In the genomic region with DNA sequence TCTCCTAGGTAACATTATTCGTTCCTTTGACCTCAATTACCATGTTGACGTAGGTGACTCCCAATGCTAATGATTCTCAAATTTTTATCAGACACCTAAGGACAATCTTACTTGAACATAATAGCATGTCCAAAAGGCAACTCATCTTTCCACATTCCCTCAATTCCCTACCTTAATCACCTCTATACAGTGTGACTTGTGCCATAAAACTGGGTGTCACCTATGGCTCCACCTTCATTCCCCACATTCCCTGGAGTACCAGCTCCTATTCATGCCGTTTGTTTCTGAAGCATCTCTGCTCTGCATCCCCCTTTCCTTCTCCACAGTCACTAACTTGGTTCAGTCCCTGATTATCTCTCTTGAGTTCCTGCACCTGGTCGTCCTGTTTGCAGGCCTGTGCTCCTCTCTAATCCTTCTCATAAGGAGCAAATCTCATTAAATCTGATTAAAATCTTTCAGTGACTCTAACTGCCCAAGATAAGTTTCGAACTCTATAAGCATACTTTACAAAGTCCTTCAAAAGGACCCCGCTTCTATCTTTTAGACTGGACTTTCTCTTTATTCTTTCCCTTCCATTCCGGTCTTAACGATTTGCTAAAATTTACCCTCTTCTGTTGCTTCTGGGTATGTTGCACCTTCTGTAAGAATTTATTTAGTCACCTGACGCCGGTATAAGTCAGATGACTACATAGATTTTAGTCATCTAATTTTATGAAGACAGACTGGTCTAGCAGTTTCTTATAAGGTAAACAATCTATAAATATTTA, we compare ENCODE assay signal across 18 cellular contexts.
DNase-seq lines count a peak whose midpoint lies in the region; ATAC-seq and TF ChIP-seq lines count a peak whose summit lies in the region.
"Had no signal": no experiment of that assay in that cellular context is flagged by ENCODE, and none has a peak within 500 bp of the region (broad histone marks: within the 10 kb centered on the region; RNA-seq: fewer than 3 reads in every experiment).

No MANE protein-coding gene starts in this region.

- H3K27ac ChIP-seq in right cardiac atrium (ENCODE audit: low read length) (peak overlapping the region; percentile 39), coronary artery (no peak overlapping the region), muscle layer of duodenum (ENCODE audit: low read length) (peak overlapping the region; percentile 19)
- H3K27ac ChIP-seq: A549 had no signal

- WGBS in right cardiac atrium, result 85% methylated on average over 10 of the region's 10 CpGs

- H3K36me3 ChIP-seq in muscle layer of duodenum (ENCODE audit: control insufficient read depth in 1 of 2, insufficient read depth in 2 of 2, low read length in 2 of 2), result no peaks in the 10 kb centered on the region
- H3K36me3 ChIP-seq: tibial nerve had no signal

- H3K27me3 ChIP-seq in right cardiac atrium (ENCODE audit: control insufficient read depth, insufficient read depth) (no peaks in the 10 kb centered on the region), muscle layer of duodenum (ENCODE audit: low read depth, low read length) (no peaks in the 10 kb centered on the region)
- H3K27me3 ChIP-seq: tibial nerve had no signal

- no peak overlapping the region for H3K4me3 ChIP-seq in right cardiac atrium (ENCODE audit: low read length)
- peak overlapping the region; percentile 28 for H3K4me3 ChIP-seq in coronary artery
- H3K4me3 ChIP-seq in muscle layer of duodenum (ENCODE audit: low read depth in 1 of 2, low read length in 2 of 2), result peak overlapping the region in 1 of 2 donors; percentile 16
- H3K4me3 ChIP-seq: A549 had no signal

- no peaks in the 10 kb centered on the region for H3K9me3 ChIP-seq in right cardiac atrium (ENCODE audit: control insufficient read depth, low read length)
- no peaks in the 10 kb centered on the region for H3K9me3 ChIP-seq in muscle layer of duodenum (ENCODE audit: control insufficient read depth in 1 of 2, low read length in 2 of 2)
- H3K9me3 ChIP-seq: A549, tibial nerve had no signal

- ATAC-seq in right cardiac atrium (no peak), left cardiac atrium (no peak)
- ATAC-seq: A549; activated CD8-positive, alpha-beta T cell treated with anti-CD3 and anti-CD28 coated beads, Interleukin-2, amount 10 ng/mL, durations not matched to agents 7 days and 5 days had no signal

- H3K4me1 ChIP-seq in right cardiac atrium (ENCODE audit: control insufficient read depth, insufficient read depth, low read length), result peaks cover 2% of the 10 kb centered on the region
- H3K4me1 ChIP-seq in muscle layer of duodenum (ENCODE audit: control insufficient read depth in 1 of 2, insufficient read depth in 2 of 2, low read length in 2 of 2), result peaks cover 10 to 36% of the 10 kb centered on the region in 2 donors

- no peak for TF ChIP-seq CTCF in coronary artery (IDR thresholded peaks at IDR 0.05)

- intact Hi-C loops in right cardiac atrium (cut with DNase I), result no loop called here
- intact Hi-C loops in left cardiac atrium (cut with DNase I), result loop anchor here in 1 of 2 donors (10.0 kb wide), 1 partner anchor 94 kb away; no protein-coding TSS in a partner anchor

- DNase-seq in right cardiac atrium (no peak), left cardiac atrium (no peak), coronary artery (ENCODE audit: low spot score) (no peak), T-helper 1 cell (no peak), NCI-H69 (lab: John Stamatoyannopoulos, UW) (no peak), RPMI8226 (no peak), middle frontal gyrus (ENCODE audit: extremely low spot score, low spot score) (no peak)
- DNase-seq: activated CD8-positive, alpha-beta T cell treated with anti-CD3 and anti-CD28 coated beads, Interleukin-2, amount 10 ng/mL, durations not matched to agents 7 days and 5 days; C1 segment of cervical spinal cord; DMS53; H9; NCI-H187; NCI-H526 treated with DMSO at 0.1 percent for 48 hours; occipital lobe; stimulated activated CD4-positive, alpha-beta T cell treated with anti-CD3 and anti-CD28 coated beads, Interleukin-2, amount 100 ng/mL, for 48 hours had no signal

Comparison
In these comparisons a context has a peak if more than half of its experiments do, and no peak if none do; other contexts are left out.
1. H3K27ac ChIP-seq: peak in right cardiac atrium (single experiment) and muscle layer of duodenum (single experiment); none in coronary artery (0 of 2).